In the genomic region with DNA sequence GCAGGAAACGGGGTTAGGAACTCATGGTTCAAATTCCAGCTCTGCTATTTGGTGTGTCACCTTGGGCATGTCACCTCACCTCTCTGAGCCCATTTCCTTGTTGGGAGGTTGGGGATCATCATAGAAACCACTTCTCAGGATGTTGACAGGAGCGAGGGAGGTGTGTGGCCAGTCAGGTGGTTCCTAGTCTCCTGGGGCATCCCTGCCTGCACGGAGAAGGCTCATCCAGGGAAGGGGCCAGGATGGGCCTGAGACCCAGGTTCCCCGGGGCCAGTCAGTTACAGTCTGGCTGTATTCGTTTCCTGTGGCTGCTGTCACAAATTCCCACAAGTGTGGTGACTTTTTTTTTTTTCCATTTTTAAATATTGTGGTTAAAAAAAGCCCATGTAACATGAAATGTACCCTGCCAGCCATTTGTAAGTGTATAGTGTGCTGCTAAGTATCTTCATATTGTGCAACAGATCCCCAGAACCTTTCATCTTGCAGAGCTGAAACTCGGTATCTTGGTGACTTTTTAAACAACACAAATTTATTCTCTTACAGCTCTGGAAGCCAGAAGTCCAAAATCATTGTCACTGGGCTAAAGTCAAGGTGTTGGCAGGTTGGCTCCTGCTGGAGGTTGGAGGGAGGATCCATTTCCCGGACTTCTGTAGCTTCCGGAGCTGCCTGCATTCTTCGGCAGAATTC, we compare ENCODE assay signal across 7 cellular contexts.
"Had no signal": no experiment of that assay in that cellular context is flagged by ENCODE, and none has a peak within 500 bp of the region (broad histone marks: within the 10 kb centered on the region; RNA-seq: fewer than 3 reads in every experiment).

No MANE protein-coding gene starts in this region.

- H3K27ac ChIP-seq: gastroesophageal sphincter, ovary, tibial artery had no signal

- ATAC-seq: gastroesophageal sphincter, T-helper 17 cell had no signal

- H3K27me3 ChIP-seq: ovary had no signal

- DNase-seq: activated gamma-delta T cell; activated T-cell treated with anti-CD3 and anti-CD28 coated beads, Interleukin-2, amount 50 U/mL, for 24 hours; mesendoderm; ovary; T-helper 17 cell had no signal

- H3K27ac Mint-ChIP-seq: activated T-cell treated with anti-CD3 and anti-CD28 coated beads, Interleukin-2, amount 50 U/mL, for 24 hours; T-helper 17 cell had no signal

- H3K4me3 ChIP-seq: gastroesophageal sphincter, ovary, tibial artery had no signal

- H3K4me1 Mint-ChIP-seq: T-helper 17 cell had no signal

- H3K4me1 ChIP-seq: gastroesophageal sphincter, tibial artery had no signal

- H3K4me3 Mint-ChIP-seq: activated T-cell treated with anti-CD3 and anti-CD28 coated beads, Interleukin-2, amount 50 U/mL, for 24 hours; T-helper 17 cell had no signal

- H3K36me3 ChIP-seq: gastroesophageal sphincter, ovary, tibial artery had no signal

- H3K9me3 Mint-ChIP-seq: activated T-cell treated with anti-CD3 and anti-CD28 coated beads, Interleukin-2, amount 50 U/mL, for 24 hours had no signal
